Comparison of ENCODE assay signal across 8 cellular contexts in the genomic region with DNA sequence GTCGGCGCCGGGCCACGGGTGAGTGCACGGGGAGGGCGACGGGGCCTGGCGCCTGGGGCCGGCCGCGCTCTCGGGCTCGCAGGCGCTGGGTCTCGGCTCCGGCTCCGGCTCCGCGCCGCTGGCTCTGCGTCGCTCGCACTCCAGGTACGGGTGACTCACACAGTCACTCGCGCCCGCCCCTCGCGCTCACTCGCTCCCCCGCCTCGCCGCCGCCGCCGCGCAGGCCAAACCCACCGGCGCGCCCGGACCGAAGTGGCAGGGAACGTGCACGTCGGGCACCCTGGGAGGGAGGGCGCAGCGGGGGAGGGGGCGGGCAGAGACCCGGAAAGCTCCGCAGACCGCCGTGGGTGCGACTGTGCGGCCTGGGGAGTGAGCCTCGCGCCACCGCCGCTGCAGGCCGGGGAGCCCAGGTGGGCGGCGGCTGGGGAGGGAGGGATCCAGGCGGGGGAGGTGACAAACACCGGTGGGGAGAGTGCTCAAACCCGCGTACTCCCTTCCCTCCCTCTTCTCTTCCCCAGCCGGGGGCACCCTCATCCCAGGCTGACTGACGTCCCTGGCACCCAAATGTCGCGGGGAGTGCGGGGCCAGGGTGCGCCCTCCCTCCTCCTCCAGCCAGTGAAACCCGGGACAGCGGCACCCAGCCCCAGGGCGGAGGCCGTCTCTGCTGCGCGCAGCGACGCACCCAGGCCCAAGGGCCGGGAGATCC.
DNase-seq lines count a peak whose midpoint lies in the region; TF ChIP-seq lines count a peak whose summit lies in the region.

No MANE protein-coding gene starts in this region.

- no peaks in the 10 kb centered on the region for H3K27me3 ChIP-seq in HAP-1 (ENCODE audit: low read depth)
- peaks cover 0 to 4% (median 0%) of the 10 kb centered on the region in 4 donors for H3K27me3 ChIP-seq in liver (ENCODE audit: control insufficient read depth in 4 of 4, insufficient read depth in 4 of 4, low read length in 3 of 4)

- in situ Hi-C loops in HAP-1 (cut with MboI; ENCODE audit: low sequenced_read_pairs): no loop called here

- H3K36me3 ChIP-seq in HAP-1 (replicated peaks) (no peaks in the 10 kb centered on the region), liver (ENCODE audit: control insufficient read depth in 4 of 4, insufficient read depth in 3 of 4, low read depth in 1 of 4, low read length in 3 of 4) (no peaks in the 10 kb centered on the region)

- no peak for TF ChIP-seq RAD21 in liver (IDR thresholded peaks at IDR 0.05)

- TF ChIP-seq CTCF in liver (IDR thresholded peaks at IDR 0.05; ENCODE audit: low read depth, low read length, missing input control): no peak

- no peak overlapping the region for H3K9ac ChIP-seq in liver (ENCODE audit: low read depth in 1 of 2, low read length in 2 of 2)

- H3K4me1 ChIP-seq in HAP-1 (peaks cover 26% of the 10 kb centered on the region), liver (ENCODE audit: control insufficient read depth in 4 of 4, insufficient read depth in 4 of 4, low read length in 3 of 4) (peaks cover 7 to 28% (median 14%) of the 10 kb centered on the region in 4 donors)

- DNase-seq in COLO668 (lab: John Stamatoyannopoulos, UW; ENCODE audit: unreplicated experiment): peak; percentile 84
- peak in 1 of 2 experiments; percentile 75 for DNase-seq in HAP-1 (ENCODE audit: low spot score in 2 of 2)
- peak; percentile 23 to 36 for DNase-seq in stimulated activated CD4-positive, alpha-beta T cell treated with anti-CD3 and anti-CD28 coated beads, Interleukin-4, amount 100 ng/mL, for 4 hours
- no peak for DNase-seq in DMS114 treated with DMSO at 0.1 percent for 48 hours (lab: John Stamatoyannopoulos, UW; ENCODE audit: unreplicated experiment)
- DNase-seq in GF-D8 (lab: John Stamatoyannopoulos, UW): no peak

- H3K9me3 ChIP-seq in HAP-1 (no peaks in the 10 kb centered on the region), liver (ENCODE audit: control insufficient read depth in 4 of 4, low read length in 3 of 4) (peaks cover 0 to 6% (median 1%) of the 10 kb centered on the region in 4 donors)

- peak overlapping the region; percentile 90 for H3K27ac ChIP-seq in cingulate gyrus (ENCODE audit: low read depth, low read length)
- H3K27ac ChIP-seq in liver (ENCODE audit: low read depth in 1 of 2, low read length in 2 of 2): peak overlapping the region in 1 of 2 donors; percentile 42

- peak overlapping the region; percentile 58 for H3K4me3 ChIP-seq in HAP-1
- H3K4me3 ChIP-seq in liver (ENCODE audit: low read depth in 1 of 3, low read length in 3 of 3): peak overlapping the region in 2 of 3 donors; percentile 53 to 77

- 2% methylated on average over 80 of the region's 80 CpGs for WGBS in liver

TF ChIP-seq in PFSK-1, 5 proteins besides CTCF, POLR2A, EP300 and RAD21:
- peak; percentile 63 for TF ChIP-seq FOXP2 (optimal IDR thresholded peaks at IDR 0.05; ENCODE audit: borderline replicate concordance, extremely low read depth, extremely low read length, insufficient read depth)
- TF ChIP-seq POLR2AphosphoS5 (IDR thresholded peaks at IDR 0.05; ENCODE audit: low read depth, low read length): no peak

TF ChIP-seq in liver, 16 proteins besides CTCF, POLR2A, EP300 and RAD21:
- no peak for TF ChIP-seq JUND (IDR thresholded peaks at IDR 0.05)
- no peak for TF ChIP-seq YY1 (IDR thresholded peaks at IDR 0.05)

Comparison
In these comparisons a context has a peak if more than half of its experiments do, and no peak if none do; other contexts are left out.
1. DNase-seq: peak in COLO668 (single experiment) and stimulated activated CD4-positive, alpha-beta T cell treated with anti-CD3 and anti-CD28 coated beads, Interleukin-4, amount 100 ng/mL, for 4 hours (2 of 2); none in DMS114 treated with DMSO at 0.1 percent for 48 hours (single experiment) and GF-D8 (single experiment).